Comparison of ENCODE assay signal across 8 cellular contexts in the genomic region with DNA sequence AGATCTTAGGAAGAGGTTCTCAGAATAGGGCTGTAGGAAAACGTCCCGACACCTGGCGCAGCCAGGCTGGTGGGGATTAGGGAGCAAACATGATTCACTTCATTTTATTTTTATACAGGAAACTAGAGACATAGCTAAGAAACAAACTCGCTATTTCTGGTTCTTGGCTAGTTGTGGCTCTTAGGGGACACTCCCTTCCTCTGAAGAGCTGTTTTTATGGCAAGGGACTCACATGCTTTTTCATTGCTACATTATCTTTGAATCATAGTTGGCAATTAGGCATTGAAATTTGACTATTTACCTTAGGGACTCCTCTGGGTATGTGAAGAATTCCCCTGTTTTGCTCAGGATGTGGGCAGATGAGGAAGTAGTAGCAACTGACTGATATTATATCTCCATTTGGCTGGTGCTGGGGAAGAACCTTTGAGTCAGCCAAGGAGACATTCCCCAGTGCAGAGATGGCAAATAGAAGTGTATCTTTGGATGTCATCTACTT.
DNase-seq lines count a peak whose midpoint lies in the region; ATAC-seq and TF ChIP-seq lines count a peak whose summit lies in the region.

No MANE protein-coding gene starts in this region.

- H3K9me3 ChIP-seq in WERI-Rb-1 (ENCODE audit: severe bottlenecking) = peaks cover 9% of the 10 kb centered on the region

- intact Hi-C loops in sciatic nerve (cut with DNase I) = no loop called here

- no peak overlapping the region for H3K27ac ChIP-seq in WERI-Rb-1

- DNase-seq in GM06990 (ENCODE audit: extremely low read depth, insufficient read length) = peak; percentile 34
- DNase-seq in Kasumi-1 (lab: John Stamatoyannopoulos, UW) = peak; percentile 52 to 56
- peak; percentile 36 for DNase-seq in amniotic epithelial cell (ENCODE audit: low read depth)
- DNase-seq in sciatic nerve (ENCODE audit: low spot score) = no peak
- no peak for DNase-seq in NCI-H510A (lab: John Stamatoyannopoulos, UW)
- DNase-seq in WERI-Rb-1 = no peak
- DNase-seq in occipital lobe (lab: John Stamatoyannopoulos, UW) = no peak

- H3K27me3 ChIP-seq in GM06990 (replicated peaks; ENCODE audit: control insufficient read depth, insufficient read depth, low read length) = no peaks in the 10 kb centered on the region
- H3K27me3 ChIP-seq in WERI-Rb-1 (ENCODE audit: insufficient read depth, low read depth, severe bottlenecking) = no peaks in the 10 kb centered on the region

- ATAC-seq in GM21526 (IDR thresholded peaks at IDR 0.05; ENCODE audit: low FRiP score, unreplicated experiment) (peak; percentile 43), sciatic nerve (peak; percentile 69)

- TF ChIP-seq CTCF in GM06990 (IDR thresholded peaks at IDR 0.05; ENCODE audit: insufficient read depth, low read length, poor library complexity, severe bottlenecking) (no peak), WERI-Rb-1 (IDR thresholded peaks at IDR 0.05; ENCODE audit: low read depth, low read length) (no peak)

- H3K4me3 ChIP-seq in GM06990 (replicated peaks; ENCODE audit: low read depth, low read length) (no peak overlapping the region), WERI-Rb-1 (ENCODE audit: low read depth, low read length) (no peak overlapping the region)

- H3K36me3 ChIP-seq in GM06990 (ENCODE audit: control insufficient read depth, insufficient read depth, low read length) (no peaks in the 10 kb centered on the region), WERI-Rb-1 (no peaks in the 10 kb centered on the region)

Comparison
In these comparisons a context has a peak if more than half of its experiments do, and no peak if none do; other contexts are left out.
1. DNase-seq: peak in GM06990 (single experiment), Kasumi-1 (2 of 2) and amniotic epithelial cell (single experiment); none in sciatic nerve (single experiment), NCI-H510A (single experiment), WERI-Rb-1 (single experiment) and occipital lobe (single experiment).